ENCODE assay signal across 29 cellular contexts in the genomic region with DNA sequence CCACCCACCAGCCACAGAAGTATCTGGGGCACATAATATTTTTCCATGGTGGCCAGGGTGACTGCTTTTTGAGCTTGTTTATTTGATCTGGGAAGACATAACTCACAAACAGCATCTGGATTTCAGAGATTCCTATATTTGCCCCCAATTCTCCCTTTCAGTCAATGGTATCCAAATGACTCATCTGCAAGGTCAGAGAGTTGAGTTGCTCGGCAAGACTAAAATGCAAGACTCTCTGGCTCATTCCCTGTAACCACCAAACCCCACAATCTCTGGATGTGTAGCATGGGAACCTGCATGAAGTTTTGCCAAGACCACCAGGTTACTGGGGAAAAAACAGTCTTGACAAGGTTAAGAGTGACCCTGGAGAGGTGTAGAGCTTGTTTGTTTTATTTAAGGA.
A peak's percentile ranks its signal among the peaks of the same experiment; 100 is the strongest.
DNase-seq lines count a peak whose midpoint lies in the region; FAIRE-seq and TF ChIP-seq lines count a peak whose summit lies in the region.
"Had no signal": no experiment of that assay in that cellular context is flagged by ENCODE, and none has a peak within 500 bp of the region (broad histone marks: within the 10 kb centered on the region; RNA-seq: fewer than 3 reads in every experiment).

No MANE protein-coding gene starts in this region.

- H3K4me3 ChIP-seq in AG04449 (ENCODE audit: low read depth, low read length), result no peak overlapping the region
- no peak overlapping the region for H3K4me3 ChIP-seq in HFF-Myc (replicated peaks; ENCODE audit: low read depth, low read length)
- H3K4me3 ChIP-seq in astrocyte (ENCODE audit: insufficient read depth, low read depth, low read length), result no peak overlapping the region
- H3K4me3 ChIP-seq: colonic mucosa, hepatocyte, left lung, right lobe of liver, upper lobe of left lung had no signal

- TF ChIP-seq CTCF in AG04449 (IDR thresholded peaks at IDR 0.05; ENCODE audit: insufficient read depth, low read length, missing control alignments) (no peak), HFF-Myc (IDR thresholded peaks at IDR 0.05; ENCODE audit: low read depth, low read length, missing control alignments) (no peak), astrocyte (IDR thresholded peaks at IDR 0.05; ENCODE audit: insufficient read depth, low read depth, low read length) (no peak), GM20000 (IDR thresholded peaks at IDR 0.05; ENCODE audit: extremely low read depth, missing control alignments) (no peak)

- CTCF ChIA-PET in AG04449 (lab: Yijun Ruan, JAX), result interaction anchor here (1.0 to 3.2 kb wide), 5 partner anchors 11 to 801 kb away, joined by 3 to 21 read pairs (median 4); no protein-coding TSS in a partner anchor

- H3K4me1 Mint-ChIP-seq in astrocyte (ENCODE audit: low read depth, unreplicated experiment), result peaks cover 26% of the 10 kb centered on the region
- H3K4me1 Mint-ChIP-seq: activated naive CD8-positive, alpha-beta T cell treated with anti-CD3 and anti-CD28 coated beads, Interleukin-2, amount 50 U/mL, for 24 hours; CD4-positive, alpha-beta memory T cell; stimulated activated effector memory CD8-positive, alpha-beta T cell treated with anti-CD3 and anti-CD28 coated beads, Interleukin-12 subunit alpha, Interleukin-12 subunit beta, amount 100 ng/mL, for 72 hours had no signal

- POLR2A ChIA-PET in AG04449 (lab: Yijun Ruan, JAX), result interaction anchor here (0.6 kb wide), 1 partner anchor 11 kb away, joined by 3 read pairs; no protein-coding TSS in a partner anchor

- H3K9me3 ChIP-seq in astrocyte (ENCODE audit: insufficient read depth, low read depth, low read length), result no peaks in the 10 kb centered on the region
- H3K9me3 ChIP-seq: colonic mucosa, left lung, neutrophil, right lobe of liver, upper lobe of left lung had no signal

- FAIRE-seq in astrocyte (lab: Jason Lieb, UNC), result no peak
- FAIRE-seq: bronchial epithelial cell had no signal

- H3K4me3 Mint-ChIP-seq in astrocyte (ENCODE audit: unreplicated experiment), result peak overlapping the region; percentile 55
- H3K4me3 Mint-ChIP-seq: activated naive CD8-positive, alpha-beta T cell treated with anti-CD3 and anti-CD28 coated beads, Interleukin-2, amount 50 U/mL, for 24 hours; CD4-positive, alpha-beta memory T cell; stimulated activated effector memory CD8-positive, alpha-beta T cell treated with anti-CD3 and anti-CD28 coated beads, Interleukin-12 subunit alpha, Interleukin-12 subunit beta, amount 100 ng/mL, for 72 hours had no signal

- no peak overlapping the region for H2AFZ ChIP-seq in astrocyte (ENCODE audit: low read depth, low read length)
- H2AFZ ChIP-seq: hepatocyte had no signal

- no peaks in the 10 kb centered on the region for H3K27me3 Mint-ChIP-seq in astrocyte (ENCODE audit: low read depth, unreplicated experiment)

- no peaks in the 10 kb centered on the region for H3K36me3 Mint-ChIP-seq in astrocyte (ENCODE audit: low read depth, unreplicated experiment)
- H3K36me3 Mint-ChIP-seq: CD4-positive, alpha-beta memory T cell; stimulated activated effector memory CD8-positive, alpha-beta T cell treated with anti-CD3 and anti-CD28 coated beads, Interleukin-12 subunit alpha, Interleukin-12 subunit beta, amount 100 ng/mL, for 72 hours had no signal

- no peaks in the 10 kb centered on the region for H3K27me3 ChIP-seq in astrocyte (ENCODE audit: insufficient read depth, low read length)
- H3K27me3 ChIP-seq: colonic mucosa, foreskin keratinocyte, hepatocyte, left lung, neutrophil, right lobe of liver, upper lobe of left lung had no signal

- no peaks in the 10 kb centered on the region for H3K36me3 ChIP-seq in astrocyte (ENCODE audit: insufficient read depth, low read length)
- H3K36me3 ChIP-seq: colonic mucosa, left lung, neutrophil, right lobe of liver, upper lobe of left lung had no signal

- H3K27ac Mint-ChIP-seq in astrocyte (ENCODE audit: unreplicated experiment), result peak overlapping the region; percentile 98
- H3K27ac Mint-ChIP-seq: activated naive CD8-positive, alpha-beta T cell treated with anti-CD3 and anti-CD28 coated beads, Interleukin-2, amount 50 U/mL, for 24 hours; CD4-positive, alpha-beta memory T cell; stimulated activated effector memory CD8-positive, alpha-beta T cell treated with anti-CD3 and anti-CD28 coated beads, Interleukin-12 subunit alpha, Interleukin-12 subunit beta, amount 100 ng/mL, for 72 hours had no signal

- no peaks in the 10 kb centered on the region for H4K20me1 ChIP-seq in astrocyte (ENCODE audit: insufficient read depth, low read length)

- H3K9ac ChIP-seq in astrocyte (ENCODE audit: low read length), result no peak overlapping the region

- no peaks in the 10 kb centered on the region for H3K4me1 ChIP-seq in astrocyte (ENCODE audit: insufficient read depth, low read length)
- H3K4me1 ChIP-seq: colonic mucosa, left lung, right lobe of liver, upper lobe of left lung had no signal

- no peak overlapping the region for H3K4me2 ChIP-seq in astrocyte (ENCODE audit: low read length)
- H3K4me2 ChIP-seq: hepatocyte had no signal

- H3K79me2 ChIP-seq in astrocyte (ENCODE audit: insufficient read depth, low read length), result no peaks in the 10 kb centered on the region
- H3K79me2 ChIP-seq: hepatocyte had no signal

- DNase-seq in AG04449 (ENCODE audit: low read depth, low spot score) (peak; percentile 5), HFF-Myc (ENCODE audit: extremely low read depth, low read depth) (peak; percentile 30), astrocyte (ENCODE audit: low read depth) (peak; percentile 88), hepatic stellate cell (ENCODE audit: low spot score) (peak; percentile 36), globus pallidus (ENCODE audit: low spot score) (no peak), NCI-H2227 treated with DMSO at 0.1 percent for 48 hours (lab: John Stamatoyannopoulos, UW) (no peak), GM20000 (ENCODE audit: low spot score) (no peak), DMS153 (lab: John Stamatoyannopoulos, UW) (no peak)
- DNase-seq: activated CD4-positive, alpha-beta T cell treated with anti-CD3 and anti-CD28 coated beads for 4 hours; activated naive CD8-positive, alpha-beta T cell treated with anti-CD3 and anti-CD28 coated beads, Interleukin-2, amount 50 U/mL, for 24 hours; activated T-cell treated with anti-CD3 and anti-CD28 coated beads, Interleukin-2, amount 50 U/mL, for 48 hours; CD4-positive, alpha-beta memory T cell; colonic mucosa; effector CD8-positive, alpha-beta T cell; foreskin keratinocyte; left lung; NCI-H524 treated with DMSO at 0.1 percent for 48 hours; NK-92 treated with Interleukin-12 subunit alpha and Interleukin-12 subunit beta, amount 100 ng/mL, for 24 hours; right lobe of liver; SHP77; stimulated activated CD4-positive, alpha-beta T cell treated with anti-CD3 and anti-CD28 coated beads, Interleukin-4, amount 100 ng/mL, for 24 hours; substantia nigra; upper lobe of left lung had no signal

- no peak overlapping the region for H3K27ac ChIP-seq in astrocyte (ENCODE audit: low read depth, low read length)
- H3K27ac ChIP-seq: 22Rv1, colonic mucosa, epithelial cell of prostate, foreskin keratinocyte, hepatocyte, left lung, neutrophil, right lobe of liver, upper lobe of left lung had no signal

- no peaks in the 10 kb centered on the region for H3K9me3 Mint-ChIP-seq in astrocyte (ENCODE audit: unreplicated experiment)
- H3K9me3 Mint-ChIP-seq: stimulated activated effector memory CD8-positive, alpha-beta T cell treated with anti-CD3 and anti-CD28 coated beads, Interleukin-12 subunit alpha, Interleukin-12 subunit beta, amount 100 ng/mL, for 72 hours had no signal

Comparison
In these comparisons a context has a peak if more than half of its experiments do, and no peak if none do; other contexts are left out.
1. DNase-seq: peak in AG04449 (single experiment), HFF-Myc (single experiment), astrocyte (single experiment) and hepatic stellate cell (single experiment); none in globus pallidus (single experiment), NCI-H2227 treated with DMSO at 0.1 percent for 48 hours (single experiment), GM20000 (single experiment) and DMS153 (single experiment).